In genomic region chr5:180825768-180826525, GRCh38 we compare ENCODE assay signal across 8 cellular contexts. TPM values are rescaled to one million over a fixed set of nuclear protein-coding genes. Genes with fewer than 3 reads are reported as not detected.
DNase-seq lines count a peak whose midpoint lies in the region; ATAC-seq and TF ChIP-seq lines count a peak whose summit lies in the region.

No MANE protein-coding gene starts in this region.

- peaks cover 17% of the 10 kb centered on the region for H3K9me3 Mint-ChIP-seq in Caco-2 (ENCODE audit: unreplicated experiment)

- H3K27me3 Mint-ChIP-seq in Caco-2 (ENCODE audit: insufficient read depth, unreplicated experiment): no peaks in the 10 kb centered on the region

- intact Hi-C loops in mucosa of descending colon (cut with DNase I, micrococcal nuclease) (no loop called here), aorta (cut with DNase I) (no loop called here), Caco-2 (cut with micrococcal nuclease; ENCODE audit: unreplicated experiment) (no loop called here)

- no TSS peak for BruUV-seq in Caco-2 (replicated peaks; lab: Mats Ljungman, UMichigan)

- H3K4me3 ChIP-seq in choroid plexus epithelial cell (ENCODE audit: low read depth, low read length) (no peak overlapping the region), mucosa of descending colon (no peak overlapping the region), aorta (ENCODE audit: low read length in 2 of 2) (no peak overlapping the region), Caco-2 (ENCODE audit: low read depth, low read length) (no peak overlapping the region)

- H3K27me3 ChIP-seq in aorta (ENCODE audit: control insufficient read depth in 1 of 2, insufficient read depth in 2 of 2, low read length in 1 of 2): no peaks in the 10 kb centered on the region
- H3K27me3 ChIP-seq in Caco-2 (replicated peaks; ENCODE audit: control insufficient read depth, insufficient read depth, low read length): no peaks in the 10 kb centered on the region

- no peak for TF ChIP-seq CTCF in choroid plexus epithelial cell (conservative IDR thresholded peaks at IDR 0.05; ENCODE audit: low read depth, low read length)
- TF ChIP-seq CTCF in mucosa of descending colon (IDR thresholded peaks at IDR 0.05): no peak
- TF ChIP-seq CTCF in Caco-2 (IDR thresholded peaks at IDR 0.05; ENCODE audit: insufficient read depth in 1 of 2, low read depth in 1 of 2, low read length in 1 of 2, severe bottlenecking in 1 of 2, unreplicated experiment in 1 of 2): no peak

- CTCF ChIA-PET in Caco-2 (lab: Charles Lee): interaction anchor here (0.5 kb wide), 1 partner anchor 34 kb away, joined by 3 read pairs; no protein-coding TSS in a partner anchor

- WGBS in aorta, 2 donors: 71 to 73% methylated on average over 3 of the region's 3 CpGs

- peak; percentile 66 for DNase-seq in stimulated activated CD4-positive, alpha-beta T cell treated with anti-CD3 and anti-CD28 coated beads, Interleukin-15, amount 100 ng/mL, for 24 hours
- no peak for DNase-seq in stimulated activated CD4-positive, alpha-beta T cell treated with anti-CD3 and anti-CD28 coated beads, Interleukin-12 subunit alpha, Interleukin-12 subunit beta, amount 100 ng/mL, for 4 hours
- DNase-seq in choroid plexus epithelial cell (ENCODE audit: low read depth): peak; percentile 71
- DNase-seq in mucosa of descending colon: peak in 1 of 3 donors; percentile 67
- DNase-seq in aorta: peak in 1 of 2 donors; percentile 76
- no peak for DNase-seq in Caco-2
- DNase-seq in 8988T: no peak

- peak; percentile 67 for ATAC-seq in mucosa of descending colon
- peak; percentile 63 for ATAC-seq in aorta (ENCODE audit: low FRiP score)
- ATAC-seq in GM21390 (IDR thresholded peaks at IDR 0.05; ENCODE audit: unreplicated experiment): no peak

- H3K27ac ChIP-seq in aorta (ENCODE audit: low read depth in 1 of 2, low read length in 2 of 2): peak overlapping the region in 1 of 2 donors; percentile 15

- H3K27ac Mint-ChIP-seq in Caco-2 (ENCODE audit: unreplicated experiment): no peak overlapping the region

- H3K9me3 ChIP-seq in mucosa of descending colon (peaks cover 10% of the 10 kb centered on the region), aorta (ENCODE audit: control insufficient read depth, low read length) (no peaks in the 10 kb centered on the region), Caco-2 (peaks cover 20% of the 10 kb centered on the region)

- no peak overlapping the region for H3K4me3 Mint-ChIP-seq in Caco-2 (ENCODE audit: unreplicated experiment)

- H3K36me3 ChIP-seq in mucosa of descending colon (ENCODE audit: low read depth): no peaks in the 10 kb centered on the region
- H3K36me3 ChIP-seq in aorta (ENCODE audit: control insufficient read depth in 1 of 2, insufficient read depth in 2 of 2, low read length in 1 of 2): no peaks in the 10 kb centered on the region
- H3K36me3 ChIP-seq in Caco-2 (ENCODE audit: control insufficient read depth, insufficient read depth, low read length): peaks cover 1% of the 10 kb centered on the region; the same call in 1 of the 2 replicates

- POLR2A ChIA-PET in Caco-2 (lab: Charles Lee): no interaction called here

- H3K4me1 ChIP-seq in mucosa of descending colon (ENCODE audit: low read depth): no peaks in the 10 kb centered on the region
- no peaks in the 10 kb centered on the region for H3K4me1 ChIP-seq in aorta (ENCODE audit: control insufficient read depth in 1 of 2, insufficient read depth in 2 of 2, low read length in 2 of 2)
- H3K4me1 ChIP-seq in Caco-2: peaks cover 27% of the 10 kb centered on the region

- H3K36me3 Mint-ChIP-seq in Caco-2 (ENCODE audit: insufficient read depth, unreplicated experiment): peaks cover 18% of the 10 kb centered on the region

- peaks cover 17% of the 10 kb centered on the region for H3K4me1 Mint-ChIP-seq in Caco-2 (ENCODE audit: low read depth, unreplicated experiment)

RNA-seq across cellular contexts. Expression of gene MGAT1, which starts 23.3 kb away (rescaled TPM):
- total RNA-seq in mucosa of descending colon (100 to 1,000 TPM in 2 of 3 donors, 10 to 100 TPM in 1; 89.8 to 117 (median 104) TPM), aorta (100 to 1,000 TPM; 143 to 180 TPM), Caco-2 (2022) (80.1 and 82.5 TPM in 2 replicates)
- 10 to 100 TPM; 60.5 to 79.5 TPM for polyA plus RNA-seq in aorta

RNA-seq across cellular contexts. Expression of gene ZFP62, which starts 35.1 kb away (rescaled TPM):
- total RNA-seq in mucosa of descending colon (10 to 100 TPM; 37.3 to 41.5 (median 40.2) TPM), aorta (10 to 100 TPM; 20.2 to 24.7 TPM), Caco-2 (2022) (34.4 and 35.9 TPM in 2 replicates)
- polyA plus RNA-seq in aorta: 10 to 100 TPM in 1 of 2 donors, 1 to 10 TPM in 1; 6.5 to 12.0 TPM

Comparison
In these comparisons a context has a peak if more than half of its experiments do, and no peak if none do; other contexts are left out.
1. DNase-seq: peak in stimulated activated CD4-positive, alpha-beta T cell treated with anti-CD3 and anti-CD28 coated beads, Interleukin-15, amount 100 ng/mL, for 24 hours (single experiment) and choroid plexus epithelial cell (single experiment); none in stimulated activated CD4-positive, alpha-beta T cell treated with anti-CD3 and anti-CD28 coated beads, Interleukin-12 subunit alpha, Interleukin-12 subunit beta, amount 100 ng/mL, for 4 hours (single experiment), Caco-2 (0 of 2) and 8988T (single experiment).